19 cellular contexts compared by ENCODE assay signal in genomic region chr1:32256473-32257226, GRCh38. TPM values are rescaled to one million over a fixed set of nuclear protein-coding genes. Genes with fewer than 3 reads are reported as not detected.
DNase-seq lines count a peak whose midpoint lies in the region; ATAC-seq, FAIRE-seq and TF ChIP-seq lines count a peak whose summit lies in the region.
"Had no signal": no experiment of that assay in that cellular context is flagged by ENCODE, and none has a peak within 500 bp of the region (broad histone marks: within the 10 kb centered on the region; RNA-seq: fewer than 3 reads in every experiment).

No MANE protein-coding gene starts in this region.

- no peak for DNase-seq in GM18507 (ENCODE audit: extremely low spot score, insufficient read length, low read depth)
- DNase-seq in activated CD4-positive, alpha-beta memory T cell treated with anti-CD3 and anti-CD28 coated beads, Interleukin-2, amount 10 ng/mL, durations not matched to agents 7 days and 5 days: no peak
- peak in 2 of 9 donors; percentile 34 to 49 for DNase-seq in naive thymus-derived CD4-positive, alpha-beta T cell
- DNase-seq in transverse colon: no peak
- DNase-seq in NCI-H2029 (lab: John Stamatoyannopoulos, UW): no peak
- DNase-seq in NCI-H2171 (lab: John Stamatoyannopoulos, UW): no peak
- DNase-seq: heart left ventricle, islet precursor cell, NCI-H1048, NCI-H2081 treated with DMSO at 0.1 percent for 48 hours, NCI-H69, spleen, tibial artery had no signal

- intact Hi-C loops in naive thymus-derived CD4-positive, alpha-beta T cell (cut with micrococcal nuclease): loop anchor here in 1 of 2 donors (1.0 kb wide), 1 partner anchor 8 kb away; no protein-coding TSS in a partner anchor
- intact Hi-C loops in transverse colon (cut with DNase I; ENCODE audit: low total_unique reads): no loop called here

- peaks cover 84% of the 10 kb centered on the region for H3K79me2 ChIP-seq in DOHH2 (ENCODE audit: control insufficient read depth, low read length)

- no peaks in the 10 kb centered on the region for H3K27me3 Mint-ChIP-seq in activated CD4-positive, alpha-beta memory T cell treated with anti-CD3 and anti-CD28 coated beads, Interleukin-2, amount 10 ng/mL, durations not matched to agents 7 days and 5 days
- H3K27me3 Mint-ChIP-seq in naive thymus-derived CD4-positive, alpha-beta T cell: no peaks in the 10 kb centered on the region

- H3K9me3 Mint-ChIP-seq in activated CD4-positive, alpha-beta memory T cell treated with anti-CD3 and anti-CD28 coated beads, Interleukin-2, amount 10 ng/mL, durations not matched to agents 7 days and 5 days: no peaks in the 10 kb centered on the region
- peaks cover 0 to under 1% (median 0%) of the 10 kb centered on the region in 11 donors for H3K9me3 Mint-ChIP-seq in naive thymus-derived CD4-positive, alpha-beta T cell
- H3K9me3 Mint-ChIP-seq: nephron had no signal

- peaks cover 40% of the 10 kb centered on the region for H3F3A ChIP-seq in DOHH2 (ENCODE audit: control insufficient read depth, insufficient read depth)

- H3K27me3 ChIP-seq in DOHH2 (ENCODE audit: control insufficient read depth, low read length) (no peaks in the 10 kb centered on the region), transverse colon (no peaks in the 10 kb centered on the region)
- no peaks in the 10 kb centered on the region for H3K27me3 ChIP-seq in naive thymus-derived CD4-positive, alpha-beta T cell (ENCODE audit: control insufficient read depth in 2 of 2, insufficient read depth in 2 of 2, low read length in 2 of 2)
- H3K27me3 ChIP-seq: heart left ventricle, spleen had no signal

- in situ Hi-C loops in transverse colon (cut with MboI; ENCODE audit: low pct_ligation_motif_present in 1 of 4, low pct_unique_long_range_greater_than_20kb in 1 of 4, low sequenced_read_pairs in 3 of 4): no loop called here

- H3K36me3 ChIP-seq in DOHH2 (ENCODE audit: control insufficient read depth, low read length) (peaks cover 25% of the 10 kb centered on the region), transverse colon (no peaks in the 10 kb centered on the region)
- peaks cover 0 to 27% (median 5%) of the 10 kb centered on the region in 3 experiments for H3K36me3 ChIP-seq in naive thymus-derived CD4-positive, alpha-beta T cell (ENCODE audit: control insufficient read depth in 2 of 3, insufficient read depth in 3 of 3, low read length in 3 of 3)
- H3K36me3 ChIP-seq: heart left ventricle, spleen, tibial artery had no signal

- FAIRE-seq in GM18507 (lab: Jason Lieb, UNC): peak; percentile 68
- FAIRE-seq: H54 had no signal

- H3K4me1 Mint-ChIP-seq in activated CD4-positive, alpha-beta memory T cell treated with anti-CD3 and anti-CD28 coated beads, Interleukin-2, amount 10 ng/mL, durations not matched to agents 7 days and 5 days: peaks cover 41% of the 10 kb centered on the region
- peaks cover 19 to 56% (median 47%) of the 10 kb centered on the region in 7 donors for H3K4me1 Mint-ChIP-seq in naive thymus-derived CD4-positive, alpha-beta T cell

- peak; percentile 40 for ATAC-seq in naive thymus-derived CD4-positive, alpha-beta T cell
- ATAC-seq: heart left ventricle had no signal

- H3K9me3 ChIP-seq in DOHH2 (ENCODE audit: control insufficient read depth, insufficient read depth, low read length): no peaks in the 10 kb centered on the region
- no peaks in the 10 kb centered on the region for H3K9me3 ChIP-seq in naive thymus-derived CD4-positive, alpha-beta T cell (ENCODE audit: control insufficient read depth in 2 of 3, low read length in 3 of 3)
- no peaks in the 10 kb centered on the region for H3K9me3 ChIP-seq in transverse colon
- H3K9me3 ChIP-seq: heart left ventricle, spleen, tibial artery had no signal

- CTCF ChIA-PET in activated CD4-positive, alpha-beta memory T cell treated with anti-CD3 and anti-CD28 coated beads, Interleukin-2, amount 10 ng/mL, durations not matched to agents 7 days and 5 days (lab: Charles Lee): interaction anchor here (0.6 to 1.9 kb wide), 4 partner anchors 9 to 41 kb away, joined by 3 to 14 read pairs (median 4); no protein-coding TSS in a partner anchor
- CTCF ChIA-PET in naive thymus-derived CD4-positive, alpha-beta T cell (lab: Charles Lee): interaction anchor here (1.3 to 3.2 kb wide), 5 partner anchors 8 to 130 kb away, joined by 3 to 19 read pairs (median 5); no protein-coding TSS in a partner anchor

- peak overlapping the region; percentile 89 for H3K4me2 ChIP-seq in DOHH2 (ENCODE audit: low read length)

- POLR2A ChIA-PET in activated CD4-positive, alpha-beta memory T cell treated with anti-CD3 and anti-CD28 coated beads, Interleukin-2, amount 10 ng/mL, durations not matched to agents 7 days and 5 days (lab: Charles Lee): interaction anchor here (0.6 to 12.2 kb wide), 13 partner anchors 5 to 80 kb away, joined by 3 to 156 read pairs (median 14); partner anchors contain the start of genes FAM167B, HDAC1, IQCC and LCK
- POLR2A ChIA-PET in naive thymus-derived CD4-positive, alpha-beta T cell (lab: Charles Lee): interaction anchor here (1.4 to 28.2 kb wide), 7 partner anchors 3 to 79 kb away, joined by 4 to 738 read pairs (median 16); partner anchors contain the start of genes FAM167B, HDAC1, LCK and MARCKSL1

- peak overlapping the region; percentile 52 for H3K4me3 ChIP-seq in DOHH2 (ENCODE audit: low read length)
- peak overlapping the region; percentile 63 for H3K4me3 ChIP-seq in naive thymus-derived CD4-positive, alpha-beta T cell (ENCODE audit: low read length)
- H3K4me3 ChIP-seq in transverse colon: peak overlapping the region in 1 of 4 donors; percentile 3
- H3K4me3 ChIP-seq: tibial artery had no signal

- 61 to 63% methylated on average over 6 to 9 of the region's 9 CpGs for WGBS in transverse colon (ENCODE audit: low coverage in 1 of 2), 2 donors

- peak overlapping the region; percentile 68 for H3K4me3 Mint-ChIP-seq in activated CD4-positive, alpha-beta memory T cell treated with anti-CD3 and anti-CD28 coated beads, Interleukin-2, amount 10 ng/mL, durations not matched to agents 7 days and 5 days
- H3K4me3 Mint-ChIP-seq in naive thymus-derived CD4-positive, alpha-beta T cell: peak overlapping the region; percentile 81 to 100 (median 88)
- H3K4me3 Mint-ChIP-seq: nephron had no signal

- no peaks in the 10 kb centered on the region for H4K20me1 ChIP-seq in DOHH2 (ENCODE audit: control insufficient read depth, insufficient read depth, low read depth, low read length)

- H3K36me3 Mint-ChIP-seq in activated CD4-positive, alpha-beta memory T cell treated with anti-CD3 and anti-CD28 coated beads, Interleukin-2, amount 10 ng/mL, durations not matched to agents 7 days and 5 days (ENCODE audit: low read depth): peaks cover 73% of the 10 kb centered on the region
- H3K36me3 Mint-ChIP-seq in naive thymus-derived CD4-positive, alpha-beta T cell: peaks cover 10 to 49% (median 39%) of the 10 kb centered on the region in 5 donors

- peak overlapping the region; percentile 90 for H3K27ac Mint-ChIP-seq in activated CD4-positive, alpha-beta memory T cell treated with anti-CD3 and anti-CD28 coated beads, Interleukin-2, amount 10 ng/mL, durations not matched to agents 7 days and 5 days
- peak overlapping the region; percentile 86 to 97 (median 94) for H3K27ac Mint-ChIP-seq in naive thymus-derived CD4-positive, alpha-beta T cell
- H3K27ac Mint-ChIP-seq: nephron, progenitor cell of endocrine pancreas had no signal

- no peak for TF ChIP-seq POLR2A in transverse colon (IDR thresholded peaks at IDR 0.05)

- H3K4me1 ChIP-seq in DOHH2 (ENCODE audit: control insufficient read depth, low read length) (peaks cover 88% of the 10 kb centered on the region), transverse colon (peaks cover 0 to 3% (median 0%) of the 10 kb centered on the region in 4 donors)
- H3K4me1 ChIP-seq in naive thymus-derived CD4-positive, alpha-beta T cell (ENCODE audit: control insufficient read depth in 2 of 2, insufficient read depth in 2 of 2, low read length in 2 of 2): peaks cover 38 to 42% of the 10 kb centered on the region in 2 donors
- H3K4me1 ChIP-seq: tibial artery had no signal

- peak overlapping the region; percentile 100 for H3K27ac ChIP-seq in DOHH2 (ENCODE audit: low read depth, low read length)
- H3K27ac ChIP-seq in naive thymus-derived CD4-positive, alpha-beta T cell (ENCODE audit: low read depth, low read length): peak overlapping the region; percentile 91
- H3K27ac ChIP-seq in transverse colon: no peak overlapping the region
- H3K27ac ChIP-seq: HL-60, tibial artery had no signal

- no peaks in the 10 kb centered on the region for H3K9me2 ChIP-seq in DOHH2 (replicated peaks; ENCODE audit: control insufficient read depth, low read length)

- TF ChIP-seq CTCF in DOHH2 (IDR thresholded peaks at IDR 0.05; ENCODE audit: low read depth, low read length, poor library complexity, severe bottlenecking) (no peak), transverse colon (IDR thresholded peaks at IDR 0.05) (no peak)

- TF ChIP-seq EP300 in transverse colon (IDR thresholded peaks at IDR 0.05; ENCODE audit: low read depth): no peak

RNA-seq across cellular contexts. Expression of gene LCK, which starts 5.6 kb away (rescaled TPM):
- total RNA-seq in activated CD4-positive, alpha-beta memory T cell treated with anti-CD3 and anti-CD28 coated beads, Interleukin-2, amount 10 ng/mL, durations not matched to agents 7 days and 5 days: 100 to 1,000 TPM; 469 to 474 TPM
- 100 to 1,000 TPM; 245 to 509 (median 469) TPM for total RNA-seq in naive thymus-derived CD4-positive, alpha-beta T cell
- 1,000 to 10,000 TPM in 1 of 2 donors, 100 to 1,000 TPM in 1; 897 to 1,109 TPM for polyA plus RNA-seq in naive thymus-derived CD4-positive, alpha-beta T cell
- 10 to 100 TPM in 1 of 4 donors, 1 to 10 TPM in 2, not detected in 1; 4.5 to 12.3 (median 8.7) TPM for total RNA-seq in transverse colon
- total RNA-seq: RPMI7951 had no signal

RNA-seq across cellular contexts. Expression of gene FAM167B, which starts 9.6 kb away (rescaled TPM):
- 1 to 10 TPM in 1 of 2 experiments, under 1 TPM in 1; 0.78 to 1.1 TPM for total RNA-seq in activated CD4-positive, alpha-beta memory T cell treated with anti-CD3 and anti-CD28 coated beads, Interleukin-2, amount 10 ng/mL, durations not matched to agents 7 days and 5 days
- total RNA-seq in naive thymus-derived CD4-positive, alpha-beta T cell: 1 to 10 TPM in 3 of 5 experiments, under 1 TPM in 2; 0.48 to 2.0 (median 1.4) TPM
- not detected for polyA plus RNA-seq in naive thymus-derived CD4-positive, alpha-beta T cell
- 1 to 10 TPM in 2 of 4 donors, not detected in 2; 1.1 to 1.5 TPM for total RNA-seq in transverse colon
- total RNA-seq: RPMI7951 had no signal

RNA-seq across cellular contexts. Expression of gene EIF3I, which starts 34.4 kb away (rescaled TPM):
- 100 to 1,000 TPM; 161 to 172 TPM for total RNA-seq in activated CD4-positive, alpha-beta memory T cell treated with anti-CD3 and anti-CD28 coated beads, Interleukin-2, amount 10 ng/mL, durations not matched to agents 7 days and 5 days
- total RNA-seq in naive thymus-derived CD4-positive, alpha-beta T cell: 100 to 1,000 TPM in 3 of 5 experiments, 10 to 100 TPM in 2; 82.6 to 182 (median 104) TPM
- polyA plus RNA-seq in naive thymus-derived CD4-positive, alpha-beta T cell: 100 to 1,000 TPM; 185 to 189 TPM
- 100 to 1,000 TPM in 3 of 4 donors, 10 to 100 TPM in 1; 43.8 to 122 (median 114) TPM for total RNA-seq in transverse colon

RNA-seq across cellular contexts. Expression of gene TMEM234, which starts 34.5 kb away (rescaled TPM):
- 10 to 100 TPM; 15.3 to 16.4 TPM for total RNA-seq in activated CD4-positive, alpha-beta memory T cell treated with anti-CD3 and anti-CD28 coated beads, Interleukin-2, amount 10 ng/mL, durations not matched to agents 7 days and 5 days
- total RNA-seq in naive thymus-derived CD4-positive, alpha-beta T cell: 10 to 100 TPM; 15.9 to 29.6 (median 21.4) TPM
- polyA plus RNA-seq in naive thymus-derived CD4-positive, alpha-beta T cell: 1 to 10 TPM; 5.9 to 6.1 TPM
- 100 to 1,000 TPM in 1 of 4 donors, 10 to 100 TPM in 3; 16.5 to 166 (median 22.7) TPM for total RNA-seq in transverse colon

RNA-seq across cellular contexts. Expression of gene HDAC1, which starts 35.2 kb away (rescaled TPM):
- total RNA-seq in activated CD4-positive, alpha-beta memory T cell treated with anti-CD3 and anti-CD28 coated beads, Interleukin-2, amount 10 ng/mL, durations not matched to agents 7 days and 5 days: 100 to 1,000 TPM; 180 to 185 TPM
- total RNA-seq in naive thymus-derived CD4-positive, alpha-beta T cell: 100 to 1,000 TPM in 4 of 5 experiments, 10 to 100 TPM in 1; 81.8 to 205 (median 174) TPM
- 100 to 1,000 TPM; 170 to 209 TPM for polyA plus RNA-seq in naive thymus-derived CD4-positive, alpha-beta T cell
- total RNA-seq in transverse colon: 100 to 1,000 TPM in 3 of 4 donors, 10 to 100 TPM in 1; 85.2 to 218 (median 174) TPM

Comparison
In these comparisons a context has a peak if more than half of its experiments do, and no peak if none do; other contexts are left out.
1. H3K27ac ChIP-seq: peak in DOHH2 (single experiment) and naive thymus-derived CD4-positive, alpha-beta T cell (single experiment); none in transverse colon (0 of 4).
2. RNA of gene LCK, which starts 5.6 kb away (total RNA-seq): 469 to 474 TPM in activated CD4-positive, alpha-beta memory T cell treated with anti-CD3 and anti-CD28 coated beads, Interleukin-2, amount 10 ng/mL, durations not matched to agents 7 days and 5 days and 245 to 509 TPM in naive thymus-derived CD4-positive, alpha-beta T cell; 4.5 to 12.3 TPM in transverse colon; every median in the first group is over 10 times any median in the second.